1 cellular context compared by ENCODE assay signal in the genomic region with DNA sequence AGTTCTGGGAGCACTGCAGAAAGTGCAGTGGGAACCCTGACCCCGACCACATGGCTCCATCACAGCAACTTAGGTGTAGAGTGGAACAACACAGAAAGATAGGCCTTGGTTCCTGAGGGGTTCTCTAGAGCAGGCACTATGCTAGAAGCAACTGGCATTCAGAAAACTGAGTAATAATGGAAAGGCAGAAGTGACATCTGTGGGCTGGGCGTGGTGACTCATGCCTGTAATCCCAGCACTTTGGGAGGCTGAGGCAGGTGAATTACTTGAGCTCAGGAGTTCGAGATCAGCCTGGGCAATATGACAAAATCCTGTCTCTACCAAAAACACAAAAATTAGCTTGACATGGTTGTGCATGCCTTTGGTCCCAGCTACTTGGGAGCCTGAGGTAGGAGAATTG.
TF ChIP-seq lines count a peak whose summit lies in the region.

No MANE protein-coding gene starts in this region.

TF ChIP-seq in GM12878, 131 proteins besides CTCF, POLR2A, EP300 and RAD21:
- TF ChIP-seq EZH2 (IDR thresholded peaks at IDR 0.05; ENCODE audit: borderline replicate concordance, control insufficient read depth, low read depth, low read length) (no peak), KAT2A (conservative IDR thresholded peaks at IDR 0.05; ENCODE audit: control insufficient read depth, low read depth, low read length) (no peak), BRCA1 (IDR thresholded peaks at IDR 0.05; ENCODE audit: low read depth, low read length) (no peak), NR2F1 (conservative IDR thresholded peaks at IDR 0.05) (no peak), SMC3 (IDR thresholded peaks at IDR 0.05; ENCODE audit: borderline replicate concordance, low read length) (no peak), SIN3A (IDR thresholded peaks at IDR 0.05; ENCODE audit: low read depth, low read length) (no peak), NBN (IDR thresholded peaks at IDR 0.05) (no peak), IKZF2 (IDR thresholded peaks at IDR 0.05) (no peak), MEF2A (IDR thresholded peaks at IDR 0.05; ENCODE audit: insufficient read depth, low read depth, low read length) (no peak), RB1 (IDR thresholded peaks at IDR 0.05; ENCODE audit: borderline replicate concordance) (no peak)
- TF ChIP-seq, protein P1, sequence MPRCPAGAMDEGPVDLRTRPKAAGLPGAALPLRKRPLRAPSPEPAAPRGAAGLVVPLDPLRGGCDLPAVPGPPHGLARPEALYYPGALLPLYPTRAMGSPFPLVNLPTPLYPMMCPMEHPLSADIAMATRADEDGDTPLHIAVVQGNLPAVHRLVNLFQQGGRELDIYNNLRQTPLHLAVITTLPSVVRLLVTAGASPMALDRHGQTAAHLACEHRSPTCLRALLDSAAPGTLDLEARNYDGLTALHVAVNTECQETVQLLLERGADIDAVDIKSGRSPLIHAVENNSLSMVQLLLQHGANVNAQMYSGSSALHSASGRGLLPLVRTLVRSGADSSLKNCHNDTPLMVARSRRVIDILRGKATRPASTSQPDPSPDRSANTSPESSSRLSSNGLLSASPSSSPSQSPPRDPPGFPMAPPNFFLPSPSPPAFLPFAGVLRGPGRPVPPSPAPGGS (IDR thresholded peaks at IDR 0.05; ENCODE audit: borderline replicate concordance, insufficient read depth, low read depth, low read length, poor library complexity, severe bottlenecking): no peak
- TF ChIP-seq, protein P2, sequence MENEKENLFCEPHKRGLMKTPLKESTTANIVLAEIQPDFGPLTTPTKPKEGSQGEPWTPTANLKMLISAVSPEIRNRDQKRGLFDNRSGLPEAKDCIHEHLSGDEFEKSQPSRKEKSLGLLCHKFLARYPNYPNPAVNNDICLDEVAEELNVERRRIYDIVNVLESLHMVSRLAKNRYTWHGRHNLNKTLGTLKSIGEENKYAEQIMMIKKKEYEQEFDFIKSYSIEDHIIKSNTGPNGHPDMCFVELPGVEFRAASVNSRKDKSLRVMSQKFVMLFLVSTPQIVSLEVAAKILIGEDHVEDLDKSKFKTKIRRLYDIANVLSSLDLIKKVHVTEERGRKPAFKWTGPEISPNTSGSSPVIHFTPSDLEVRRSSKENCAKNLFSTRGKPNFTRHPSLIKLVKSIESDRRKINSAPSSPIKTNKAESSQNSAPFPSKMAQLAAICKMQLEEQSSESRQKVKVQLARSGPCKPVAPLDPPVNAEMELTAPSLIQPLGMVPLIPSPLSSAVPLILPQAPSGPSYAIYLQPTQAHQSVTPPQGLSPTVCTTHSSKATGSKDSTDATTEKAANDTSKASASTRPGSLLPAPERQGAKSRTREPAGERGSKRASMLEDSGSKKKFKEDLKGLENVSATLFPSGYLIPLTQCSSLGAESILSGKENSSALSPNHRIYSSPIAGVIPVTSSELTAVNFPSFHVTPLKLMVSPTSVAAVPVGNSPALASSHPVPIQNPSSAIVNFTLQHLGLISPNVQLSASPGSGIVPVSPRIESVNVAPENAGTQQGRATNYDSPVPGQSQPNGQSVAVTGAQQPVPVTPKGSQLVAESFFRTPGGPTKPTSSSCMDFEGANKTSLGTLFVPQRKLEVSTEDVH (IDR thresholded peaks at IDR 0.05; ENCODE audit: low read depth, partially characterized antibody): no peak
- TF ChIP-seq, protein P3, sequence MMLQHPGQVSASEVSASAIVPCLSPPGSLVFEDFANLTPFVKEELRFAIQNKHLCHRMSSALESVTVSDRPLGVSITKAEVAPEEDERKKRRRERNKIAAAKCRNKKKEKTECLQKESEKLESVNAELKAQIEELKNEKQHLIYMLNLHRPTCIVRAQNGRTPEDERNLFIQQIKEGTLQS (IDR thresholded peaks at IDR 0.05; ENCODE audit: borderline replicate concordance, extremely low read depth, low read depth, low read length): no peak
- TF ChIP-seq, protein P4, sequence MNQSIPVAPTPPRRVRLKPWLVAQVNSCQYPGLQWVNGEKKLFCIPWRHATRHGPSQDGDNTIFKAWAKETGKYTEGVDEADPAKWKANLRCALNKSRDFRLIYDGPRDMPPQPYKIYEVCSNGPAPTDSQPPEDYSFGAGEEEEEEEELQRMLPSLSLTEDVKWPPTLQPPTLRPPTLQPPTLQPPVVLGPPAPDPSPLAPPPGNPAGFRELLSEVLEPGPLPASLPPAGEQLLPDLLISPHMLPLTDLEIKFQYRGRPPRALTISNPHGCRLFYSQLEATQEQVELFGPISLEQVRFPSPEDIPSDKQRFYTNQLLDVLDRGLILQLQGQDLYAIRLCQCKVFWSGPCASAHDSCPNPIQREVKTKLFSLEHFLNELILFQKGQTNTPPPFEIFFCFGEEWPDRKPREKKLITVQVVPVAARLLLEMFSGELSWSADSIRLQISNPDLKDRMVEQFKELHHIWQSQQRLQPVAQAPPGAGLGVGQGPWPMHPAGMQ (IDR thresholded peaks at IDR 0.05; ENCODE audit: borderline replicate concordance): no peak
TF ChIP-seq in GM12878: peak in this region for 0.
